Comparison of ENCODE assay signal across 1 cellular context in genomic region chr17:45377401-45377800, GRCh38.
TF ChIP-seq lines count a peak whose summit lies in the region.

No MANE protein-coding gene starts in this region.

TF ChIP-seq in IMR-90, 13 proteins besides CTCF, POLR2A, EP300 and RAD21 (continued from another document):
- TF ChIP-seq ELK1 (IDR thresholded peaks at IDR 0.05; ENCODE audit: borderline replicate concordance, low read depth, low read length), result no peak
- TF ChIP-seq USF2 (IDR thresholded peaks at IDR 0.05; ENCODE audit: low read depth, low read length), result no peak
- TF ChIP-seq NFE2L2 (IDR thresholded peaks at IDR 0.05; ENCODE audit: low read depth, low read length), result no peak
- no peak for TF ChIP-seq RCOR1 (IDR thresholded peaks at IDR 0.05; ENCODE audit: insufficient replicate concordance, low read length)
- TF ChIP-seq SMC3 (IDR thresholded peaks at IDR 0.05; ENCODE audit: low read depth, low read length), result no peak
- TF ChIP-seq MAZ (IDR thresholded peaks at IDR 0.05; ENCODE audit: borderline replicate concordance, low read depth, low read length), result no peak
- no peak for TF ChIP-seq CEBPB (IDR thresholded peaks at IDR 0.05; ENCODE audit: low read depth, low read length)
- no peak for TF ChIP-seq FOS (IDR thresholded peaks at IDR 0.05; ENCODE audit: low read depth, low read length)
- no peak for TF ChIP-seq MXI1 (IDR thresholded peaks at IDR 0.05; ENCODE audit: borderline replicate concordance, low read depth, low read length)
- TF ChIP-seq CHD1 (IDR thresholded peaks at IDR 0.05; ENCODE audit: low read depth, low read length), result no peak
- no peak for TF ChIP-seq BHLHE40 (IDR thresholded peaks at IDR 0.05; ENCODE audit: low read depth, low read length)
